Comparison of ENCODE assay signal across 20 cellular contexts in the genomic region with DNA sequence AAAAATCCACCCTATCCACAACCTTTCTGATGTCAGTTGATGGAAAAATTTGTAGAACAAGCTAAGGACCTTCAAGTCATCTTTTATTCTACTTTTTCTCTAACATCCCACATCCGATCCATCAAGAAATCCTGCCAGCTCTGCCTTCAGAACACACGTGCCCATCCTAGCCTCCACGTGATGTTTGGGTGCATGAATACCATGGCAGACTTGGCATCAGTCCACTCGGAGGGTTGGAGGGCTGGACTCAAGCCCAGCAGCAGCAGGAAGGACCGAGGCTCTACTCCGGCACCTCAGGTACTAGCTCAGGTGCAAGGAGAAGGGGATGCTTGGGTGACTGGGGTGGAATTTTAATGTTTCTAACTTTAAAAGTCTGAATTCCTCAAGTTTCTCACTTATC.
"Had no signal": no experiment of that assay in that cellular context is flagged by ENCODE, and none has a peak within 500 bp of the region (broad histone marks: within the 10 kb centered on the region; RNA-seq: fewer than 3 reads in every experiment).

No MANE protein-coding gene starts in this region.

- ATAC-seq: activated CD4-positive, CD25-positive, alpha-beta regulatory T cell treated with anti-CD3 and anti-CD28 coated beads, Interleukin-2, amount 50 U/mL, for 24 hours; activated CD8-positive, alpha-beta T cell treated with anti-CD3 and anti-CD28 coated beads for 36 hours; activated T-cell treated with anti-CD3 and anti-CD28 coated beads, Interleukin-2, amount 50 U/mL, for 72 hours; PC-3 had no signal

- H3K27me3 ChIP-seq: colonic mucosa had no signal

- DNase-seq: activated CD4-positive, alpha-beta T cell treated with anti-CD3 and anti-CD28 coated beads for 4 hours; activated CD8-positive, alpha-beta memory T cell treated with anti-CD3 and anti-CD28 coated beads, Interleukin-2, amount 50 U/mL, for 4 hours; activated CD8-positive, alpha-beta T cell treated with anti-CD3 and anti-CD28 coated beads for 36 hours; activated gamma-delta T cell treated with Interleukin-2 at 50 U/mL for 16 hours; activated naive CD4-positive, alpha-beta T cell treated with anti-CD3 and anti-CD28 coated beads, Interleukin-2, amount 10 ng/mL, durations not matched to agents 7 days and 5 days; activated naive CD8-positive, alpha-beta T cell treated with anti-CD3 and anti-CD28 coated beads for 36 hours; activated T-cell treated with anti-CD3 and anti-CD28 coated beads, Interleukin-2, amount 50 U/mL, for 72 hours; colonic mucosa; Kasumi-1; NCI-H1436; NCI-H1694 treated with DMSO at 0.1 percent for 48 hours; NCI-H2081 treated with DMSO at 0.1 percent for 48 hours; NCI-H2171; NCI-H2227 treated with DMSO at 0.1 percent for 48 hours; NCI-H510A; NCI-H526 treated with DMSO at 0.1 percent for 48 hours; NCI-H82; PC-3; SHP77 treated with DMSO at 0.1 percent for 48 hours had no signal

- H3K27ac ChIP-seq: colonic mucosa had no signal

- H3K36me3 ChIP-seq: colonic mucosa had no signal

- H3K4me3 ChIP-seq: colonic mucosa had no signal
